Comparison of ENCODE assay signal across 8 cellular contexts in genomic region chr9:88835038-88835466, GRCh38.
DNase-seq lines count a peak whose midpoint lies in the region; ATAC-seq and TF ChIP-seq lines count a peak whose summit lies in the region.

No MANE protein-coding gene starts in this region.

- H3K23ac ChIP-seq in trophoblast cell (ENCODE audit: low read length): no peak overlapping the region

- no peak overlapping the region for H4K8ac ChIP-seq in trophoblast cell (ENCODE audit: low read depth, low read length)

- DNase-seq in A172 (ENCODE audit: low spot score) (peak; percentile 68), astrocyte of the cerebellum (ENCODE audit: low read depth) (peak; percentile 45), body of pancreas (no peak), dorsolateral prefrontal cortex (no peak), trophoblast cell (no peak), SJCRH30 (no peak)

- peaks cover 4% of the 10 kb centered on the region for H3K79me2 ChIP-seq in trophoblast cell (ENCODE audit: control insufficient read depth, insufficient read depth, low read length, poor library complexity)

- H2BK5ac ChIP-seq in trophoblast cell (ENCODE audit: low read depth, low read length, poor library complexity): no peak overlapping the region

- H3K4me1 ChIP-seq in body of pancreas (no peaks in the 10 kb centered on the region), trophoblast cell (ENCODE audit: control insufficient read depth in 1 of 2, insufficient read depth in 2 of 2, low read length in 2 of 2) (peaks cover 11 to 25% of the 10 kb centered on the region in 2 experiments), SJCRH30 (no peaks in the 10 kb centered on the region)

- no peak overlapping the region for H2BK120ac ChIP-seq in trophoblast cell (ENCODE audit: insufficient read depth, low read length, poor library complexity)

- no peak overlapping the region for H3K4ac ChIP-seq in trophoblast cell (ENCODE audit: low read depth, low read length)

- H3K9me3 ChIP-seq in body of pancreas (no peaks in the 10 kb centered on the region), trophoblast cell (ENCODE audit: insufficient read depth, low read depth, low read length) (peaks cover 4% of the 10 kb centered on the region), SJCRH30 (replicated peaks) (no peaks in the 10 kb centered on the region; the same call in 1 of the 2 replicates)

- H3K27ac ChIP-seq in body of pancreas (no peak overlapping the region), dorsolateral prefrontal cortex (no peak overlapping the region), trophoblast cell (ENCODE audit: low read depth, low read length) (no peak overlapping the region), SJCRH30 (no peak overlapping the region)

- 67 to 81% methylated on average over 1 of the region's 1 CpG for WGBS in body of pancreas, 2 donors
- no CpG with 5 or more reads among the region's 1 CpG for WGBS in trophoblast cell (ENCODE audit: extremely low coverage, insufficient coverage, insufficient read length)

- H3K4me3 ChIP-seq in astrocyte of the cerebellum (ENCODE audit: low read depth, low read length) (no peak overlapping the region), body of pancreas (no peak overlapping the region), dorsolateral prefrontal cortex (no peak overlapping the region), trophoblast cell (ENCODE audit: low read depth, low read length) (no peak overlapping the region), SJCRH30 (no peak overlapping the region)

- TF ChIP-seq POLR2A in body of pancreas (IDR thresholded peaks at IDR 0.05): no peak

- H2BK12ac ChIP-seq in trophoblast cell (ENCODE audit: low read length): no peak overlapping the region

- H3K27me3 ChIP-seq in body of pancreas (no peaks in the 10 kb centered on the region), dorsolateral prefrontal cortex (no peaks in the 10 kb centered on the region), trophoblast cell (ENCODE audit: insufficient read depth, low read length) (no peaks in the 10 kb centered on the region), SJCRH30 (no peaks in the 10 kb centered on the region)

- no peak overlapping the region for H2AK5ac ChIP-seq in trophoblast cell (ENCODE audit: low read length)

- H3K36me3 ChIP-seq in body of pancreas (replicated peaks in 1 of 2; ENCODE audit: insufficient read depth in 1 of 2, low read depth in 2 of 2) (no peaks in the 10 kb centered on the region), trophoblast cell (ENCODE audit: control insufficient read depth in 1 of 2, insufficient read depth in 2 of 2, low read length in 2 of 2) (no peaks in the 10 kb centered on the region), SJCRH30 (0 out of 2 replicates have a peak, but pooled peaks cover 2% of the 10 kb centered on the region)

- no peak for TF ChIP-seq CTCF in astrocyte of the cerebellum (IDR thresholded peaks at IDR 0.05; ENCODE audit: low read depth, low read length, missing control alignments)
- no peak for TF ChIP-seq CTCF in body of pancreas (IDR thresholded peaks at IDR 0.05)
- TF ChIP-seq CTCF in dorsolateral prefrontal cortex (IDR thresholded peaks at IDR 0.05 in 54 of 56, conservative IDR thresholded peaks at IDR 0.05 in 2 of 56; ENCODE audit: low read depth in 1 of 56, partially characterized antibody in 56 of 56): no peak

- no peak overlapping the region for H4K12ac ChIP-seq in trophoblast cell (ENCODE audit: low read depth, low read length)

- no peak overlapping the region for H2AFZ ChIP-seq in trophoblast cell (ENCODE audit: insufficient read depth, low read length, poor library complexity)

- ATAC-seq in GM19452 (IDR thresholded peaks at IDR 0.05; ENCODE audit: unreplicated experiment): peak; percentile 87
- peak; percentile 87 for ATAC-seq in HG03575 (IDR thresholded peaks at IDR 0.05; ENCODE audit: extremely low read depth, insufficient number of reproducible peaks, low FRiP score, unreplicated experiment)
- ATAC-seq in body of pancreas: no peak

- H4K91ac ChIP-seq in trophoblast cell (ENCODE audit: low read depth, low read length): no peak overlapping the region

- no peak overlapping the region for H3K4me2 ChIP-seq in trophoblast cell (ENCODE audit: low read length)

- intact Hi-C loops in body of pancreas (cut with DNase I): no loop called here
- intact Hi-C loops in dorsolateral prefrontal cortex (cut with DNase I): no loop called here

- peaks cover 26% of the 10 kb centered on the region for H3K79me1 ChIP-seq in trophoblast cell (ENCODE audit: low read length)

- in situ Hi-C loops in astrocyte of the cerebellum (cut with HindIII; ENCODE audit: low sequenced_read_pairs): no loop called here

- no peak overlapping the region for H3K18ac ChIP-seq in trophoblast cell (ENCODE audit: low read length)

- H3K9ac ChIP-seq in trophoblast cell (ENCODE audit: low read length): no peak overlapping the region

- H3K14ac ChIP-seq in trophoblast cell (ENCODE audit: low read length): no peak overlapping the region

Comparison
In these comparisons a context has a peak if more than half of its experiments do, and no peak if none do; other contexts are left out.
1. DNase-seq: peak in A172 (single experiment) and astrocyte of the cerebellum (single experiment); none in body of pancreas (0 of 4), dorsolateral prefrontal cortex (0 of 10), trophoblast cell (0 of 2) and SJCRH30 (0 of 2).